16 cellular contexts compared by ENCODE assay signal in the genomic region with DNA sequence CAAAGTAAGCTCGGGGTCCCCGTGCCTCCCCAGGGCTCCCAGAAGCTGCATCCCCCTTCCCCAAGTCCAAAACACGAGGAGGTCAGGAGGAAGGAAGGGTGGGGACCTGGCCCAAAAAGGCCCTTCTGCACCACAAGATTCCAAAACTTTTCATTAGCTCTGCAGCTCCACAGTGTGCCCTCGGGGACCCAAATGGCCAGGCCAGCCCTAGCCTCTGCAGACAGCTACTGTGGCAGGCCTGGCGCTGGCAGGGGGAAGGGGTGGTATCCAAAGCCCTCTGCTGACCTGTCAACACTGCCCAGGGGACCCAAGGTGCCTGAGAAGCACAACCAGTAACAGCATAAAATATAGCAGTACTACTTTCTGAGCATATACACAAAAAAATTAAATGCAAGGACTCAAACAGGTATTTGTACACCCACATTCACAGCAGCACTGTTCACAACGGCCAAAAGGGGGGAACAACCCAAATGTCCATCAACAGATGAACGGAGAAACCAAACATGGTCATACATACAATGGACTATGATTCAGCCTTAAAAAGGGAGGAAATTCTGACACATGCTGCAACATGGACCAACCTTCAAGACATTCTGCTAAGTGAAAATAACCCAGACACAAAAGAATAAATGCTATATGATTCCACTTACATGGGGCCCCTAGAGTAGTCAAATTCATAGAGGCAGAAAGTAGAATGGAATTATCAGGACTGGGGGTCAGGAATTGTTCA. TPM values are rescaled to one million over a fixed set of nuclear protein-coding genes. Genes with fewer than 3 reads are reported as not detected.
DNase-seq lines count a peak whose midpoint lies in the region; ATAC-seq, FAIRE-seq and TF ChIP-seq lines count a peak whose summit lies in the region.
"Had no signal": no experiment of that assay in that cellular context is flagged by ENCODE, and none has a peak within 500 bp of the region (broad histone marks: within the 10 kb centered on the region; RNA-seq: fewer than 3 reads in every experiment).

No MANE protein-coding gene starts in this region.

- POLR2A ChIA-PET in HCT116 (lab: Charles Lee) = interaction anchor here (1.0 to 1.3 kb wide), 2 partner anchors 9 to 10 kb away, joined by 4 to 6 read pairs; no protein-coding TSS in a partner anchor
- POLR2A ChIA-PET in HepG2 (lab: Yijun Ruan, JAX) = interaction anchor here (0.6 to 1.1 kb wide), 3 partner anchors 9 to 28 kb away, joined by 3 to 5 read pairs (median 3); no protein-coding TSS in a partner anchor

- 83% methylated on average over 5 of the region's 7 CpGs for WGBS in HepG2 (ENCODE audit: low lambda C conversion rate)

- no peaks in the 10 kb centered on the region for H3K36me3 ChIP-seq in HCT116 (ENCODE audit: control insufficient read depth in 1 of 2, insufficient read depth in 2 of 2, low read length in 2 of 2)
- H3K36me3 ChIP-seq in astrocyte (ENCODE audit: insufficient read depth, low read length) = peaks cover 7% of the 10 kb centered on the region
- peaks cover 2 to 11% of the 10 kb centered on the region in 2 experiments; a peak in 2 of 5 replicates for H3K36me3 ChIP-seq in HepG2 (replicated peaks in 1 of 2; ENCODE audit: control insufficient read depth in 1 of 2, insufficient read depth in 2 of 2, low read length in 2 of 2)
- H3K36me3 ChIP-seq in stomach smooth muscle (ENCODE audit: control insufficient read depth in 2 of 2, insufficient read depth in 2 of 2, low read length in 2 of 2) = no peaks in the 10 kb centered on the region
- H3K36me3 ChIP-seq: adrenal gland had no signal

- peaks cover 28% of the 10 kb centered on the region for H3K36me3 Mint-ChIP-seq in astrocyte (ENCODE audit: low read depth, unreplicated experiment)

- no peaks in the 10 kb centered on the region for H3K27me3 Mint-ChIP-seq in astrocyte (ENCODE audit: low read depth, unreplicated experiment)

- TF ChIP-seq EP300 in HepG2 (IDR thresholded peaks at IDR 0.05; ENCODE audit: low read depth in 2 of 2, low read length in 2 of 2) = no peak
- TF ChIP-seq EP300 in HepG2 (CRISPR knock-in tag; IDR thresholded peaks at IDR 0.05; ENCODE audit: borderline replicate concordance) = no peak

- intact Hi-C loops in HCT116 (cut with micrococcal nuclease) = no loop called here
- intact Hi-C loops in HepG2 (cut with micrococcal nuclease; ENCODE audit: unreplicated experiment) = no loop called here

- peak overlapping the region; percentile 40; the same call in 1 of the 2 replicates for H3K4me2 ChIP-seq in HCT116 (ENCODE audit: low read length)
- H3K4me2 ChIP-seq in astrocyte (ENCODE audit: low read length) = peak overlapping the region; percentile 67
- no peak overlapping the region for H3K4me2 ChIP-seq in HepG2 (ENCODE audit: low read depth, low read length)

- H3K4me3 ChIP-seq in HCT116 (replicated peaks in 1 of 2; ENCODE audit: low read depth in 1 of 2, low read length in 2 of 2) (no peak overlapping the region), astrocyte (ENCODE audit: insufficient read depth, low read depth, low read length) (no peak overlapping the region), HepG2 (replicated peaks in 1 of 3; ENCODE audit: insufficient read depth in 1 of 3, low read depth in 2 of 3, low read length in 3 of 3) (no peak overlapping the region), stomach smooth muscle (ENCODE audit: low read length in 2 of 2) (peak overlapping the region; percentile 26 to 61)
- H3K4me3 ChIP-seq: adrenal gland, mucosa of descending colon had no signal

- peak; percentile 23 for FAIRE-seq in astrocyte (lab: Jason Lieb, UNC)
- FAIRE-seq in HepG2 (lab: Jason Lieb, UNC) = no peak
- FAIRE-seq: frontal cortex, H54, RCC 7860 had no signal

- BruUV-seq in HCT116 (replicated peaks; lab: Mats Ljungman, UMichigan) (no TSS peak), HepG2 (replicated peaks; lab: Mats Ljungman, UMichigan) (no TSS peak)

- no peaks in the 10 kb centered on the region for H3K9me3 Mint-ChIP-seq in astrocyte (ENCODE audit: unreplicated experiment)

- peaks cover 46 to 79% of the 10 kb centered on the region in 2 experiments for H3K4me1 ChIP-seq in HCT116 (ENCODE audit: control insufficient read depth in 1 of 2, insufficient read depth in 2 of 2, low read length in 2 of 2)
- H3K4me1 ChIP-seq in astrocyte (ENCODE audit: insufficient read depth, low read length) = peaks cover 89% of the 10 kb centered on the region
- H3K4me1 ChIP-seq in HepG2 (ENCODE audit: insufficient read depth, low read length) = peaks cover 99% of the 10 kb centered on the region
- peaks cover 91% of the 10 kb centered on the region for H3K4me1 ChIP-seq in stomach smooth muscle (ENCODE audit: control insufficient read depth, insufficient read depth, low read length)

- peak overlapping the region; percentile 30 for H3K4me3 Mint-ChIP-seq in astrocyte (ENCODE audit: unreplicated experiment)

- TF ChIP-seq RAD21 in HCT116 (IDR thresholded peaks at IDR 0.05; ENCODE audit: low read depth) = no peak
- no peak for TF ChIP-seq RAD21 in HepG2 (CRISPR knock-in tag; IDR thresholded peaks at IDR 0.05)

- CTCF ChIA-PET in HCT116 (lab: Charles Lee) = no interaction called here
- CTCF ChIA-PET in HepG2 (lab: Yijun Ruan, JAX; ENCODE audit: low intra/inter-chr PET ratio, low total read pairs) = no interaction called here

- RAD21 ChIA-PET in HCT116 (lab: Charles Lee; ENCODE audit: low non-redundant PET in 1 of 2, low total read pairs in 2 of 2, uncharacterized antibody in 2 of 2, unreplicated experiment in 2 of 2) = no interaction called here

- H3K27ac Mint-ChIP-seq in astrocyte (ENCODE audit: unreplicated experiment) = peak overlapping the region; percentile 66

- no peaks in the 10 kb centered on the region for H3K9me3 ChIP-seq in HCT116 (ENCODE audit: control insufficient read depth in 1 of 2, insufficient read depth in 1 of 2, low read depth in 1 of 2, low read length in 2 of 2)
- no peaks in the 10 kb centered on the region for H3K9me3 ChIP-seq in astrocyte (ENCODE audit: insufficient read depth, low read depth, low read length)
- H3K9me3 ChIP-seq in HepG2 (ENCODE audit: low read length) = no peaks in the 10 kb centered on the region
- no peaks in the 10 kb centered on the region for H3K9me3 ChIP-seq in stomach smooth muscle (ENCODE audit: control insufficient read depth in 2 of 2, low read length in 2 of 2)
- H3K9me3 ChIP-seq: adrenal gland, mucosa of descending colon had no signal

- H3K79me2 ChIP-seq in HCT116 (ENCODE audit: insufficient read depth, low read length) = peaks cover 89% of the 10 kb centered on the region
- H3K79me2 ChIP-seq in astrocyte (ENCODE audit: insufficient read depth, low read length) = peaks cover 99% of the 10 kb centered on the region
- peaks cover 98% of the 10 kb centered on the region for H3K79me2 ChIP-seq in HepG2 (ENCODE audit: insufficient read depth, low read length)

- in situ Hi-C loops in HepG2 (cut with HindIII; ENCODE audit: extremely low pct_ligation_motif_present, low pct_unique_long_range_greater_than_20kb) = no loop called here

- H3K27me3 ChIP-seq in HCT116 (ENCODE audit: insufficient read depth, low read length) = no peaks in the 10 kb centered on the region
- H3K27me3 ChIP-seq in astrocyte (ENCODE audit: insufficient read depth, low read length) = no peaks in the 10 kb centered on the region
- no peaks in the 10 kb centered on the region for H3K27me3 ChIP-seq in HepG2 (ENCODE audit: control insufficient read depth in 1 of 2, insufficient read depth in 2 of 2, low read length in 2 of 2)
- no peaks in the 10 kb centered on the region for H3K27me3 ChIP-seq in stomach smooth muscle (ENCODE audit: control insufficient read depth in 1 of 2, insufficient read depth in 2 of 2, low read length in 2 of 2)
- H3K27me3 ChIP-seq: adrenal gland had no signal

- TF ChIP-seq CTCF in HCT116 (IDR thresholded peaks at IDR 0.05 in 2 of 3, conservative IDR thresholded peaks at IDR 0.05 in 1 of 3; ENCODE audit: borderline replicate concordance in 1 of 3, insufficient read depth in 1 of 3, low read depth in 2 of 3, low read length in 2 of 3) (no peak), astrocyte (IDR thresholded peaks at IDR 0.05; ENCODE audit: insufficient read depth, low read depth, low read length) (no peak), HepG2 (CRISPR knock-in tag; IDR thresholded peaks at IDR 0.05) (no peak)

- DNase-seq in HCT116 (ENCODE audit: low read depth, low spot score) = no peak
- DNase-seq in astrocyte (ENCODE audit: low read depth) = no peak
- no peak for DNase-seq in HepG2 (ENCODE audit: low spot score)
- no peak for DNase-seq in NCI-H1694 treated with DMSO at 0.1 percent for 48 hours (lab: John Stamatoyannopoulos, UW)
- DNase-seq in mesenteric fat pad (ENCODE audit: low spot score) = no peak
- DNase-seq in AML-193 (lab: John Stamatoyannopoulos, UW) = no peak
- no peak for DNase-seq in HuH-7 (ENCODE audit: low spot score)
- DNase-seq: activated CD4-positive, alpha-beta T cell treated with anti-CD3 and anti-CD28 coated beads for 48 hours; DND-41; NCI-H1092 treated with DMSO at 0.1 percent for 48 hours had no signal

- H3K9ac ChIP-seq in HCT116 (ENCODE audit: low read length) = no peak overlapping the region
- H3K9ac ChIP-seq in astrocyte (ENCODE audit: low read length) = peak overlapping the region; percentile 55
- H3K9ac ChIP-seq in HepG2 (ENCODE audit: insufficient read depth, low read depth, low read length) = no peak overlapping the region
- peak overlapping the region; percentile 64 to 65 for H3K9ac ChIP-seq in stomach smooth muscle (ENCODE audit: low read length in 2 of 2)

- H3K9me2 ChIP-seq in HCT116 (ENCODE audit: insufficient read depth) = no peaks in the 10 kb centered on the region

- H4K20me1 ChIP-seq in HCT116 (ENCODE audit: insufficient read depth) = no peaks in the 10 kb centered on the region
- H4K20me1 ChIP-seq in astrocyte (ENCODE audit: insufficient read depth, low read length) = peaks cover 93% of the 10 kb centered on the region
- peaks cover 42% of the 10 kb centered on the region for H4K20me1 ChIP-seq in HepG2 (ENCODE audit: insufficient read depth, low read length)

- H3K4me1 Mint-ChIP-seq in astrocyte (ENCODE audit: low read depth, unreplicated experiment) = peaks cover 92% of the 10 kb centered on the region

- ATAC-seq in HCT116 = no peak
- no peak for ATAC-seq in HepG2
- ATAC-seq: mucosa of descending colon had no signal

- TF ChIP-seq POLR2A in HCT116 (IDR thresholded peaks at IDR 0.05; ENCODE audit: borderline replicate concordance, extremely low read depth, insufficient read depth, insufficient read length) (no peak), HepG2 (IDR thresholded peaks at IDR 0.05; ENCODE audit: insufficient read depth in 1 of 2, low read depth in 2 of 2, low read length in 2 of 2) (no peak)

- H3K27ac ChIP-seq in HCT116 (ENCODE audit: low read depth, low read length) (no peak overlapping the region), astrocyte (ENCODE audit: low read depth, low read length) (peak overlapping the region; percentile 64), HepG2 (ENCODE audit: extremely low read length, insufficient read depth, low read length) (no peak overlapping the region), stomach smooth muscle (ENCODE audit: low read length) (peak overlapping the region; percentile 97)

- H2AFZ ChIP-seq in HCT116 (ENCODE audit: low read depth, low read length, poor library complexity, severe bottlenecking) (no peak overlapping the region), astrocyte (ENCODE audit: low read depth, low read length) (no peak overlapping the region), HepG2 (ENCODE audit: low read length) (no peak overlapping the region)

RNA-seq across cellular contexts. Expression of a gene that starts 29.7 kb away (rescaled TPM):
- total RNA-seq in HCT116 (2021; ENCODE audit: unreplicated experiment) = 123 TPM
- polyA plus RNA-seq in HCT116 (2012) = 134 and 167 TPM in 2 replicates
- total RNA-seq in astrocyte = 1,163 and 1,186 TPM in 2 replicates
- 58.6 and 62.4 TPM in 2 replicates for total RNA-seq in HepG2 (2016; rRNA removed; fragmentation: Illumina TruSeq; extraction: Trizol)
- 9.6 and 10.7 TPM in 2 replicates for total RNA-seq in HepG2 (2016; cell fraction: cytosol; rRNA removed; fragmentation: Illumina TruSeq; extraction: Trizol; ENCODE audit: low read depth)
- total RNA-seq in HepG2 (2016; cell fraction: insoluble cytoplasmic fraction; rRNA removed; fragmentation: Illumina TruSeq; extraction: Trizol) = 55.0 and 63.6 TPM in 2 replicates
- total RNA-seq in HepG2 (2016; cell fraction: membrane; rRNA removed; fragmentation: Illumina TruSeq; extraction: Trizol) = 25.2 and 28.3 TPM in 2 replicates
- 62.9 and 75.6 TPM in 2 replicates for total RNA-seq in HepG2 (2016; cell fraction: nucleus; rRNA removed; fragmentation: Illumina TruSeq; extraction: Trizol)
- polyA plus RNA-seq in HepG2 (2011; rRNA removed) = 152 and 162 TPM in 2 replicates
- polyA plus RNA-seq in HepG2 (2011; cell fraction: cytosol; rRNA removed) = 97.7 and 136 TPM in 2 replicates
- polyA plus RNA-seq in HepG2 (2011; cell fraction: nucleus; rRNA removed) = 162 and 195 TPM in 2 replicates
- polyA plus RNA-seq in HepG2 (2012) = 109 and 118 TPM in 2 replicates
- 8.0 and 10.4 TPM in 2 replicates for polyA plus RNA-seq in HepG2 (2016; cell fraction: cytosol; fragmentation: Illumina TruSeq; extraction: Trizol; ENCODE audit: low read depth)
- 67.9 and 88.1 TPM in 2 replicates for polyA plus RNA-seq in HepG2 (2016; cell fraction: insoluble cytoplasmic fraction; fragmentation: Illumina TruSeq; extraction: Trizol; ENCODE audit: low read depth)
- polyA plus RNA-seq in HepG2 (2016; cell fraction: membrane; fragmentation: Illumina TruSeq; extraction: Trizol; ENCODE audit: low read depth) = 15.3 and 18.8 TPM in 2 replicates
- polyA plus RNA-seq in HepG2 (2016; cell fraction: nucleus; fragmentation: Illumina TruSeq; extraction: Trizol; ENCODE audit: insufficient read depth, low read depth) = 91.6 and 93.8 TPM in 2 replicates
- 144 and 214 TPM in 2 replicates for polyA minus RNA-seq in HepG2 (2011; rRNA and poly(A)+ RNA removed; ENCODE audit: low replicate concordance)
- polyA minus RNA-seq in HepG2 (2011; cell fraction: cytosol; rRNA and poly(A)+ RNA removed) = 167 and 168 TPM in 2 replicates
- polyA minus RNA-seq in HepG2 (2011; cell fraction: nucleus; rRNA and poly(A)+ RNA removed) = 119 and 126 TPM in 2 replicates
- total RNA-seq in mesenteric fat pad = 215 TPM

Comparison
In these comparisons a context has a peak if more than half of its experiments do, and no peak if none do; other contexts are left out.
1. H3K27ac ChIP-seq: peak in astrocyte (single experiment) and stomach smooth muscle (single experiment); none in HCT116 (single experiment) and HepG2 (single experiment).
2. H3K4me3 ChIP-seq: peak in stomach smooth muscle (2 of 2); none in HCT116 (0 of 2), astrocyte (single experiment) and HepG2 (0 of 3).
3. H3K9ac ChIP-seq: peak in astrocyte (single experiment) and stomach smooth muscle (2 of 2); none in HCT116 (single experiment) and HepG2 (single experiment).